16 cellular contexts compared by ENCODE assay signal in genomic region chr1:31571340-31572295, GRCh38. TPM values are rescaled to one million over a fixed set of nuclear protein-coding genes. Genes with fewer than 3 reads are reported as not detected.
DNase-seq lines count a peak whose midpoint lies in the region; ATAC-seq, FAIRE-seq and TF ChIP-seq lines count a peak whose summit lies in the region.
"Had no signal": no experiment of that assay in that cellular context is flagged by ENCODE, and none has a peak within 500 bp of the region (broad histone marks: within the 10 kb centered on the region; RNA-seq: fewer than 3 reads in every experiment).

No MANE protein-coding gene starts in this region.

- H3K27ac Mint-ChIP-seq in glutamatergic neuron (ENCODE audit: unreplicated experiment): no peak overlapping the region
- H3K27ac Mint-ChIP-seq in activated T-helper 1 cell treated with anti-CD3 and anti-CD28 coated beads, Interleukin-12 subunit alpha, Interleukin-12 subunit beta, Interleukin-2, Interleukin-4 antibody, amounts not matched to agents 30 ng/mL and 10 ng/mL and 1 ng/mL, durations not matched to agents 14 hours and 24 hours and 36 hours: no peak overlapping the region

- TF ChIP-seq POLR2A in GM12891 (IDR thresholded peaks at IDR 0.05; ENCODE audit: low read depth, low read length) (no peak), K562 (conservative IDR thresholded peaks at IDR 0.05) (no peak)

- peaks cover 3% of the 10 kb centered on the region for H3K9me3 Mint-ChIP-seq in glutamatergic neuron (ENCODE audit: unreplicated experiment)
- H3K9me3 Mint-ChIP-seq in activated T-helper 1 cell treated with anti-CD3 and anti-CD28 coated beads, Interleukin-12 subunit alpha, Interleukin-12 subunit beta, Interleukin-2, Interleukin-4 antibody, amounts not matched to agents 30 ng/mL and 10 ng/mL and 1 ng/mL, durations not matched to agents 14 hours and 24 hours and 36 hours: no peaks in the 10 kb centered on the region

- peaks cover 8% of the 10 kb centered on the region for H3K4me1 Mint-ChIP-seq in glutamatergic neuron (ENCODE audit: low read depth, unreplicated experiment)
- H3K4me1 Mint-ChIP-seq in activated T-helper 1 cell treated with anti-CD3 and anti-CD28 coated beads, Interleukin-12 subunit alpha, Interleukin-12 subunit beta, Interleukin-2, Interleukin-4 antibody, amounts not matched to agents 30 ng/mL and 10 ng/mL and 1 ng/mL, durations not matched to agents 14 hours and 24 hours and 36 hours (ENCODE audit: low read depth): no peaks in the 10 kb centered on the region

- peaks cover 45% of the 10 kb centered on the region for H4K20me1 ChIP-seq in K562 (replicated peaks; ENCODE audit: control insufficient read depth, insufficient read depth, low read length)
- no peaks in the 10 kb centered on the region for H4K20me1 ChIP-seq in PC-3 (ENCODE audit: low read length)

- H3K4me1 ChIP-seq in K562 (replicated peaks in 1 of 2; ENCODE audit: control insufficient read depth in 2 of 2, insufficient read depth in 2 of 2, low read length in 2 of 2) (peaks cover 18 to 28% of the 10 kb centered on the region in 2 experiments), PC-3 (ENCODE audit: insufficient read depth, low read length) (peaks cover 50% of the 10 kb centered on the region)
- H3K4me1 ChIP-seq: prostate gland had no signal

- BruUV-seq in K562 (replicated peaks; lab: Mats Ljungman, UMichigan) (no TSS peak), PC-3 (replicated peaks; lab: Mats Ljungman, UMichigan) (no TSS peak)

- 2% methylated on average over 14 of the region's 14 CpGs for WGBS in K562 (ENCODE audit: insufficient coverage, low coverage, missing lambda C conversion rate)

- FAIRE-seq in GM12891 (lab: Jason Lieb, UNC): peak; percentile 38
- FAIRE-seq in K562 (lab: Jason Lieb, UNC): no peak
- FAIRE-seq: TTC549 had no signal

- TF ChIP-seq RAD21 in K562 (CRISPR knock-in tag; conservative IDR thresholded peaks at IDR 0.05 in 1 of 2, IDR thresholded peaks at IDR 0.05 in 1 of 2): no peak

- H3K79me2 ChIP-seq in K562 (ENCODE audit: control insufficient read depth, insufficient read depth, low read length) (no peaks in the 10 kb centered on the region), PC-3 (ENCODE audit: low read length) (peaks cover 9% of the 10 kb centered on the region)

- DNase-seq in GM12891 (ENCODE audit: insufficient read length, low spot score) (no peak), MV-4-11 (lab: John Stamatoyannopoulos, UW) (peak; percentile 83), K562 (ENCODE audit: extremely low read depth in 1 of 4, low spot score in 3 of 4) (no peak), posterior vena cava (ENCODE audit: low spot score) (peak; percentile 62), PC-3 (no peak), glutamatergic neuron (no peak), superior temporal gyrus (ENCODE audit: extremely low spot score) (no peak)
- DNase-seq in activated T-helper 1 cell treated with anti-CD3 and anti-CD28 coated beads, Interleukin-12 subunit alpha, Interleukin-12 subunit beta, Interleukin-2, Interleukin-4 antibody, amounts not matched to agents 30 ng/mL and 10 ng/mL and 1 ng/mL, durations not matched to agents 14 hours and 24 hours and 36 hours (ENCODE audit: low spot score): no peak
- DNase-seq: activated T-cell treated with anti-CD3 and anti-CD28 coated beads for 4 hours, midbrain, NCI-H1105, NCI-H226 had no signal

- H3K27me3 ChIP-seq in K562 (ENCODE audit: control insufficient read depth in 2 of 2, insufficient read depth in 2 of 2, low read length in 2 of 2) (peaks cover 23 to 67% of the 10 kb centered on the region in 2 experiments), PC-3 (ENCODE audit: low read length) (no peaks in the 10 kb centered on the region)

- H3K27ac ChIP-seq in K562 (ENCODE audit: extremely low read depth, low read depth, low read length) (no peak overlapping the region), PC-3 (ENCODE audit: low read length) (no peak overlapping the region)
- H3K27ac ChIP-seq: C4-2B, prostate gland had no signal

- peaks cover 3% of the 10 kb centered on the region for H3K9me1 ChIP-seq in K562 (ENCODE audit: control insufficient read depth, insufficient read depth, low read length)

- intact Hi-C loops in K562 (cut with micrococcal nuclease) (no loop called here), posterior vena cava (cut with DNase I) (loop anchor here in 1 of 2 donors (10.0 kb wide), 1 partner anchor 143 kb away; no protein-coding TSS in a partner anchor), PC-3 (cut with micrococcal nuclease) (no loop called here)
- intact Hi-C loops in activated T-helper 1 cell treated with anti-CD3 and anti-CD28 coated beads, Interleukin-12 subunit alpha, Interleukin-12 subunit beta, Interleukin-2, Interleukin-4 antibody, amounts not matched to agents 30 ng/mL and 10 ng/mL and 1 ng/mL, durations not matched to agents 14 hours and 24 hours and 36 hours (cut with micrococcal nuclease): no loop called here

- no peaks in the 10 kb centered on the region for H3F3A ChIP-seq in PC-3 (ENCODE audit: low read length, unreplicated experiment)

- H3K27me3 Mint-ChIP-seq in glutamatergic neuron (ENCODE audit: unreplicated experiment): no peaks in the 10 kb centered on the region
- peaks cover 16% of the 10 kb centered on the region for H3K27me3 Mint-ChIP-seq in activated T-helper 1 cell treated with anti-CD3 and anti-CD28 coated beads, Interleukin-12 subunit alpha, Interleukin-12 subunit beta, Interleukin-2, Interleukin-4 antibody, amounts not matched to agents 30 ng/mL and 10 ng/mL and 1 ng/mL, durations not matched to agents 14 hours and 24 hours and 36 hours (ENCODE audit: insufficient read depth)

- no peak for ATAC-seq in K562
- no peak for ATAC-seq in PC-3

- H3K4me2 ChIP-seq in K562 (ENCODE audit: insufficient read depth, low read length): no peak overlapping the region
- H3K4me2 ChIP-seq in PC-3 (ENCODE audit: low read length): no peak overlapping the region

- H3K36me3 Mint-ChIP-seq in glutamatergic neuron (ENCODE audit: unreplicated experiment): no peaks in the 10 kb centered on the region
- no peaks in the 10 kb centered on the region for H3K36me3 Mint-ChIP-seq in activated T-helper 1 cell treated with anti-CD3 and anti-CD28 coated beads, Interleukin-12 subunit alpha, Interleukin-12 subunit beta, Interleukin-2, Interleukin-4 antibody, amounts not matched to agents 30 ng/mL and 10 ng/mL and 1 ng/mL, durations not matched to agents 14 hours and 24 hours and 36 hours (ENCODE audit: low read depth)

- TF ChIP-seq CTCF in K562 (IDR thresholded peaks at IDR 0.05 in 2 of 3, conservative IDR thresholded peaks at IDR 0.05 in 1 of 3; ENCODE audit: insufficient read depth in 2 of 3, low read depth in 1 of 3, low read length in 3 of 3) (no peak), PC-3 (conservative IDR thresholded peaks at IDR 0.05; ENCODE audit: low read depth, low read length) (no peak), glutamatergic neuron (IDR thresholded peaks at IDR 0.05; ENCODE audit: partially characterized antibody, unreplicated experiment) (no peak)

- H2AFZ ChIP-seq in K562 (ENCODE audit: low read depth, low read length) (no peak overlapping the region), PC-3 (ENCODE audit: low read length) (no peak overlapping the region)

- H3K4me3 Mint-ChIP-seq in glutamatergic neuron (ENCODE audit: unreplicated experiment): no peak overlapping the region
- H3K4me3 Mint-ChIP-seq in activated T-helper 1 cell treated with anti-CD3 and anti-CD28 coated beads, Interleukin-12 subunit alpha, Interleukin-12 subunit beta, Interleukin-2, Interleukin-4 antibody, amounts not matched to agents 30 ng/mL and 10 ng/mL and 1 ng/mL, durations not matched to agents 14 hours and 24 hours and 36 hours: no peak overlapping the region

- H3K9me3 ChIP-seq in K562 (replicated peaks; ENCODE audit: control insufficient read depth, insufficient read depth, low read depth, low read length): no peaks in the 10 kb centered on the region
- no peaks in the 10 kb centered on the region for H3K9me3 ChIP-seq in PC-3 (ENCODE audit: low read length)
- H3K9me3 ChIP-seq: prostate gland had no signal

- H3K4me3 ChIP-seq in K562 (no peak overlapping the region), PC-3 (ENCODE audit: low read length) (no peak overlapping the region)
- H3K4me3 ChIP-seq: prostate gland had no signal

- H3K36me3 ChIP-seq in K562 (ENCODE audit: control insufficient read depth, insufficient read depth, low read length): no peaks in the 10 kb centered on the region
- no peaks in the 10 kb centered on the region for H3K36me3 ChIP-seq in PC-3 (ENCODE audit: low read depth, low read length)
- H3K36me3 ChIP-seq: prostate gland had no signal

- POLR2A ChIA-PET in K562 (lab: Yijun Ruan, JAX) (interaction anchor here (0.5 to 1.1 kb wide), 4 partner anchors 17 to 1246 kb away, joined by 3 to 4 read pairs (median 3); partner anchors contain the start of genes S100PBP and YARS1), PC-3 (lab: Charles Lee; ENCODE audit: unreplicated experiment) (no interaction called here)

- CTCF ChIA-PET in K562 (lab: Yijun Ruan, JAX; ENCODE audit: low intra/inter-chr PET ratio): interaction anchor here (1.8 kb wide), 1 partner anchor 22 kb away, joined by 5 read pairs; no protein-coding TSS in a partner anchor
- CTCF ChIA-PET in PC-3 (lab: Charles Lee): no interaction called here

- H3K9ac ChIP-seq in K562 (ENCODE audit: insufficient read depth in 1 of 2, low read depth in 2 of 2, low read length in 2 of 2) (peak overlapping the region in 1 of 2 experiments; percentile 32; a peak in 1 of 4 replicates), PC-3 (ENCODE audit: low read length) (no peak overlapping the region)

- no peaks in the 10 kb centered on the region for H3K9me2 ChIP-seq in PC-3 (replicated peaks; ENCODE audit: low read length)

- in situ Hi-C loops in K562 (cut with MboI): loop anchor here (25.0 kb wide), 1 partner anchor 384 kb away; no protein-coding TSS in a partner anchor

- TF ChIP-seq EP300 in K562 (IDR thresholded peaks at IDR 0.05; ENCODE audit: low read length): no peak

RNA-seq across cellular contexts. Expression of gene TINAGL1, which starts 4.7 kb away (rescaled TPM):
- polyA plus RNA-seq in GM12891 (2012; ENCODE audit: low read depth, missing spikeins): 0.28 TPM
- total RNA-seq in K562 (2011; cell fraction: chromatin; rRNA removed; ENCODE audit: low replicate concordance): 1.2 and 2.6 TPM in 2 replicates
- total RNA-seq in K562 (2011; cell fraction: nucleolus; rRNA removed): 2.2 and 2.4 TPM in 2 replicates
- 0.81 and 1.8 TPM in 2 replicates for total RNA-seq in K562 (2011; cell fraction: nucleoplasm; rRNA removed)
- 0.05 and 0.53 TPM in 2 replicates for total RNA-seq in K562 (2014; rRNA removed)
- total RNA-seq in K562 (2014; rRNA removed; fragmentation: Illumina TruSeq; extraction: Trizol): 0.07 TPM in 1 of 2 replicates, not detected in the other
- total RNA-seq in K562 (2015; rRNA removed; fragmentation: Illumina TruSeq; extraction: Trizol): not detected in 2 replicates
- total RNA-seq in K562 (2021): 0.27 and 0.67 TPM in 2 replicates
- polyA plus RNA-seq in K562 (2011; rRNA removed): 0.35 and 1.2 TPM in 2 replicates
- 0.78 and 3.1 TPM in 2 replicates for polyA plus RNA-seq in K562 (2011; cell fraction: cytosol; rRNA removed)
- 1.3 and 5.8 TPM in 2 replicates for polyA plus RNA-seq in K562 (2011; cell fraction: nucleus; rRNA removed)
- polyA plus RNA-seq in K562 (2012): 0.22 and 0.26 TPM in 2 replicates
- polyA plus RNA-seq in K562 (2014; fragmentation: Illumina TruSeq; extraction: Trizol): 0.14 TPM in 1 of 2 replicates, not detected in the other
- polyA plus RNA-seq in K562 (2014; fragmentation: Nextera tagmentation; extraction: Ambion mirVana): not detected
- 0.04 and 0.16 TPM in 2 replicates for polyA plus RNA-seq in K562 (2014; rRNA removed)
- 1.1 TPM in 1 of 2 replicates, not detected in the other for polyA minus RNA-seq in K562 (2011; rRNA and poly(A)+ RNA removed)
- 1.1 and 2.3 TPM in 2 replicates for polyA minus RNA-seq in K562 (2011; cell fraction: cytosol; rRNA and poly(A)+ RNA removed)
- polyA minus RNA-seq in K562 (2011; cell fraction: nucleus; rRNA and poly(A)+ RNA removed): 0.56 and 1.6 TPM in 2 replicates
- total RNA-seq in posterior vena cava: 100 to 1,000 TPM; 110 to 123 TPM
- total RNA-seq in PC-3 (2014; rRNA removed): 176 and 217 TPM in 2 replicates
- total RNA-seq in glutamatergic neuron (ENCODE audit: unreplicated experiment): not detected
- not detected in 2 replicates for total RNA-seq in activated T-helper 1 cell treated with anti-CD3 and anti-CD28 coated beads, Interleukin-12 subunit alpha, Interleukin-12 subunit beta, Interleukin-2, Interleukin-4 antibody, amounts not matched to agents 30 ng/mL and 10 ng/mL and 1 ng/mL, durations not matched to agents 14 hours and 24 hours and 36 hours

RNA-seq across cellular contexts. Expression of gene HCRTR1, which starts 45.9 kb away (rescaled TPM):
- not detected for polyA plus RNA-seq in GM12891 (2012; ENCODE audit: low read depth, missing spikeins)
- total RNA-seq in K562 (2011; cell fraction: chromatin; rRNA removed; ENCODE audit: low replicate concordance): not detected in 2 replicates
- not detected in 2 replicates for total RNA-seq in K562 (2011; cell fraction: nucleolus; rRNA removed)
- not detected in 2 replicates for total RNA-seq in K562 (2011; cell fraction: nucleoplasm; rRNA removed)
- total RNA-seq in K562 (2014; rRNA removed) (not detected in 2 replicates), K562 (2014; rRNA removed; fragmentation: Illumina TruSeq; extraction: Trizol) (not detected in 2 replicates), K562 (2015; rRNA removed; fragmentation: Illumina TruSeq; extraction: Trizol) (not detected in 2 replicates), K562 (2021) (not detected in 2 replicates), posterior vena cava (not detected), PC-3 (2014; rRNA removed) (not detected in 2 replicates), glutamatergic neuron (ENCODE audit: unreplicated experiment) (not detected)
- polyA plus RNA-seq in K562 (2011; rRNA removed) (not detected in 2 replicates), K562 (2014; fragmentation: Illumina TruSeq; extraction: Trizol) (not detected in 2 replicates), K562 (2014; fragmentation: Nextera tagmentation; extraction: Ambion mirVana) (not detected), K562 (2014; rRNA removed) (not detected in 2 replicates)
- not detected in 2 replicates for polyA plus RNA-seq in K562 (2011; cell fraction: cytosol; rRNA removed)
- polyA plus RNA-seq in K562 (2011; cell fraction: nucleus; rRNA removed): not detected in 2 replicates
- not detected in 2 replicates for polyA plus RNA-seq in K562 (2012)
- not detected in 2 replicates for polyA minus RNA-seq in K562 (2011; rRNA and poly(A)+ RNA removed)
- polyA minus RNA-seq in K562 (2011; cell fraction: cytosol; rRNA and poly(A)+ RNA removed): not detected in 2 replicates
- polyA minus RNA-seq in K562 (2011; cell fraction: nucleus; rRNA and poly(A)+ RNA removed): not detected in 2 replicates
- not detected in 2 replicates for total RNA-seq in activated T-helper 1 cell treated with anti-CD3 and anti-CD28 coated beads, Interleukin-12 subunit alpha, Interleukin-12 subunit beta, Interleukin-2, Interleukin-4 antibody, amounts not matched to agents 30 ng/mL and 10 ng/mL and 1 ng/mL, durations not matched to agents 14 hours and 24 hours and 36 hours
- total RNA-seq: H4, prostate gland had no signal

Comparison
In these comparisons a context has a peak if more than half of its experiments do, and no peak if none do; other contexts are left out.
1. DNase-seq: peak in MV-4-11 (single experiment) and posterior vena cava (single experiment); none in GM12891 (single experiment), K562 (0 of 4), PC-3 (single experiment), glutamatergic neuron (single experiment), activated T-helper 1 cell treated with anti-CD3 and anti-CD28 coated beads, Interleukin-12 subunit alpha, Interleukin-12 subunit beta, Interleukin-2, Interleukin-4 antibody, amounts not matched to agents 30 ng/mL and 10 ng/mL and 1 ng/mL, durations not matched to agents 14 hours and 24 hours and 36 hours (single experiment) and superior temporal gyrus (single experiment).
2. RNA of gene TINAGL1, which starts 4.7 kb away (total RNA-seq): 176 to 217 TPM in PC-3 and 110 to 123 TPM in posterior vena cava; not detected in activated T-helper 1 cell treated with anti-CD3 and anti-CD28 coated beads, Interleukin-12 subunit alpha, Interleukin-12 subunit beta, Interleukin-2, Interleukin-4 antibody, amounts not matched to agents 30 ng/mL and 10 ng/mL and 1 ng/mL, durations not matched to agents 14 hours and 24 hours and 36 hours, 0.05 to 2.6 TPM in K562 and not detected in glutamatergic neuron (single experiment); every median in the first group is over 10 times any median in the second.